17 cellular contexts compared by ENCODE assay signal in genomic region chr2:102251849-102252203, GRCh38. TPM values are rescaled to one million over a fixed set of nuclear protein-coding genes. Genes with fewer than 3 reads are reported as not detected.
DNase-seq lines count a peak whose midpoint lies in the region; ATAC-seq and TF ChIP-seq lines count a peak whose summit lies in the region.
"Had no signal": no experiment of that assay in that cellular context is flagged by ENCODE, and none has a peak within 500 bp of the region (broad histone marks: within the 10 kb centered on the region; RNA-seq: fewer than 3 reads in every experiment).

No MANE protein-coding gene starts in this region.

- H3K27me3 ChIP-seq in CD8-positive, alpha-beta T cell (ENCODE audit: insufficient read depth, low read length): no peaks in the 10 kb centered on the region
- H3K27me3 ChIP-seq in dorsolateral prefrontal cortex (peaks cover 0 to 13% (median 0%) of the 10 kb centered on the region in 45 donors), neuronal stem cell (ENCODE audit: control insufficient read depth in 3 of 3, insufficient read depth in 3 of 3, low read depth in 1 of 3, low read length in 3 of 3) (peaks cover 0 to 15% (median 4%) of the 10 kb centered on the region in 3 experiments), sigmoid colon (no peaks in the 10 kb centered on the region)

- no peak overlapping the region for H2BK15ac ChIP-seq in neuronal stem cell (ENCODE audit: low read length)

- no peak overlapping the region for H3K27ac Mint-ChIP-seq in activated CD4-positive, alpha-beta T cell treated with anti-CD3 and anti-CD28 coated beads, Interleukin-2, amount 10 ng/mL, durations not matched to agents 7 days and 5 days
- H3K27ac Mint-ChIP-seq in CD8-positive, alpha-beta T cell: no peak overlapping the region

- ATAC-seq in CD8-positive, alpha-beta T cell: no peak

- peak overlapping the region; percentile 60 for H3K4me3 Mint-ChIP-seq in activated CD4-positive, alpha-beta T cell treated with anti-CD3 and anti-CD28 coated beads, Interleukin-2, amount 10 ng/mL, durations not matched to agents 7 days and 5 days
- H3K4me3 Mint-ChIP-seq in CD8-positive, alpha-beta T cell: peak overlapping the region; percentile 89

- intact Hi-C loops in CD8-positive, alpha-beta T cell (cut with DNase I, micrococcal nuclease): loop anchor here (1.0 to 5.0 kb wide), 4 partner anchors 103 to 193 kb away; partner anchors contain the start of gene IL18R1 (in 2 of the 2)
- intact Hi-C loops in dorsolateral prefrontal cortex (cut with DNase I): no loop called here
- intact Hi-C loops in sigmoid colon (cut with DNase I): no loop called here

- H3K4ac ChIP-seq in neuronal stem cell (ENCODE audit: low read length): no peak overlapping the region

- H2BK5ac ChIP-seq in neuronal stem cell (ENCODE audit: low read length): no peak overlapping the region

- no CpG with 5 or more reads among the region's 1 CpG for WGBS in neuronal stem cell (ENCODE audit: extremely low coverage in 2 of 2, insufficient read length in 2 of 2, insufficient replicate concordance in 1 of 2), 2 donors
- 14 to 16% methylated on average over 1 of the region's 1 CpG for WGBS in sigmoid colon, 2 donors

- no peak overlapping the region for H3K4me2 ChIP-seq in neuronal stem cell (ENCODE audit: insufficient read depth, low read length, poor library complexity, severe bottlenecking)
- H3K4me2 ChIP-seq: KMS-11 had no signal

- peaks cover 12% of the 10 kb centered on the region for H3K36me3 Mint-ChIP-seq in activated CD4-positive, alpha-beta T cell treated with anti-CD3 and anti-CD28 coated beads, Interleukin-2, amount 10 ng/mL, durations not matched to agents 7 days and 5 days (ENCODE audit: low read depth)
- no peaks in the 10 kb centered on the region for H3K36me3 Mint-ChIP-seq in CD8-positive, alpha-beta T cell
- H3K36me3 Mint-ChIP-seq: brain had no signal

- CTCF ChIA-PET in activated CD4-positive, alpha-beta T cell treated with anti-CD3 and anti-CD28 coated beads, Interleukin-2, amount 10 ng/mL, durations not matched to agents 7 days and 5 days (lab: Charles Lee): interaction anchor here (0.6 to 7.1 kb wide), 20 partner anchors 10 to 386 kb away, joined by 3 to 44 read pairs (median 4); no protein-coding TSS in a partner anchor
- CTCF ChIA-PET in CD8-positive, alpha-beta T cell (lab: Charles Lee): interaction anchor here (0.6 to 5.1 kb wide), 21 partner anchors 9 to 263 kb away, joined by 3 to 41 read pairs (median 4); no protein-coding TSS in a partner anchor

- H3K9ac ChIP-seq in neuronal stem cell (ENCODE audit: low read depth, low read length, poor library complexity): no peak overlapping the region
- H3K9ac ChIP-seq: KMS-11 had no signal

- no peaks in the 10 kb centered on the region for H3K27me3 Mint-ChIP-seq in activated CD4-positive, alpha-beta T cell treated with anti-CD3 and anti-CD28 coated beads, Interleukin-2, amount 10 ng/mL, durations not matched to agents 7 days and 5 days
- H3K27me3 Mint-ChIP-seq in CD8-positive, alpha-beta T cell (ENCODE audit: low read depth): no peaks in the 10 kb centered on the region

- H2BK12ac ChIP-seq in neuronal stem cell (ENCODE audit: low read length): no peak overlapping the region

- no peak overlapping the region for H4K8ac ChIP-seq in neuronal stem cell (ENCODE audit: low read depth, low read length)

- peaks cover 8% of the 10 kb centered on the region for H3K9me3 Mint-ChIP-seq in activated CD4-positive, alpha-beta T cell treated with anti-CD3 and anti-CD28 coated beads, Interleukin-2, amount 10 ng/mL, durations not matched to agents 7 days and 5 days
- no peaks in the 10 kb centered on the region for H3K9me3 Mint-ChIP-seq in CD8-positive, alpha-beta T cell

- no peaks in the 10 kb centered on the region for H3K79me1 ChIP-seq in neuronal stem cell (ENCODE audit: low read depth, low read length)

- no peak for DNase-seq in activated CD4-positive, alpha-beta T cell treated with anti-CD3 and anti-CD28 coated beads, Interleukin-2, amount 10 ng/mL, durations not matched to agents 7 days and 5 days
- no peak for DNase-seq in activated CD4-positive, alpha-beta T cell treated with anti-CD3 and anti-CD28 coated beads, Interleukin-2, amount 50 U/mL, for 1 hour
- no peak for DNase-seq in CD8-positive, alpha-beta T cell
- DNase-seq in dorsolateral prefrontal cortex: no peak
- DNase-seq in neuronal stem cell (ENCODE audit: low spot score): no peak
- DNase-seq in NCI-H1092 (lab: John Stamatoyannopoulos, UW): no peak
- DNase-seq in sigmoid colon: no peak
- no peak for DNase-seq in stimulated activated CD4-positive, alpha-beta T cell treated with anti-CD3 and anti-CD28 coated beads, Interleukin-4, amount 100 ng/mL, for 4 hours
- DNase-seq: DND-41, NCI-H524 treated with DMSO at 0.1 percent for 48 hours, SIG-M5 had no signal

- no peak for TF ChIP-seq EP300 in sigmoid colon (IDR thresholded peaks at IDR 0.05)

- H3K36me3 ChIP-seq in CD8-positive, alpha-beta T cell (ENCODE audit: insufficient read depth, low read length): no peaks in the 10 kb centered on the region
- H3K36me3 ChIP-seq in neuronal stem cell (replicated peaks in 1 of 2; ENCODE audit: control insufficient read depth in 2 of 2, insufficient read depth in 2 of 2, low read length in 2 of 2) (no peaks in the 10 kb centered on the region), sigmoid colon (no peaks in the 10 kb centered on the region)
- H3K36me3 ChIP-seq: lower lobe of right lung, spleen had no signal

- no peak overlapping the region for H2AK5ac ChIP-seq in neuronal stem cell (ENCODE audit: low read depth, low read length)

- TF ChIP-seq CTCF in CD8-positive, alpha-beta T cell (IDR thresholded peaks at IDR 0.05): no peak
- peak in 2 of 56 donors; percentile 0 to 11 for TF ChIP-seq CTCF in dorsolateral prefrontal cortex (IDR thresholded peaks at IDR 0.05 in 54 of 56, conservative IDR thresholded peaks at IDR 0.05 in 2 of 56; ENCODE audit: low read depth in 1 of 56, partially characterized antibody in 56 of 56)
- TF ChIP-seq CTCF in sigmoid colon (IDR thresholded peaks at IDR 0.05): no peak

- H3K4me1 ChIP-seq in CD8-positive, alpha-beta T cell (ENCODE audit: insufficient read depth, low read length): no peaks in the 10 kb centered on the region
- H3K4me1 ChIP-seq in neuronal stem cell (ENCODE audit: control insufficient read depth in 2 of 2, insufficient read depth in 1 of 2, low read depth in 1 of 2, low read length in 2 of 2): no peaks in the 10 kb centered on the region
- peaks cover 0 to 12% (median 8%) of the 10 kb centered on the region in 4 donors for H3K4me1 ChIP-seq in sigmoid colon

- no peak overlapping the region for H3K23ac ChIP-seq in neuronal stem cell (ENCODE audit: low read depth, low read length, poor library complexity)

- TF ChIP-seq POLR2A in sigmoid colon (IDR thresholded peaks at IDR 0.05): no peak

- H2BK120ac ChIP-seq in neuronal stem cell (ENCODE audit: low read depth, low read length): peak overlapping the region; percentile 78

- no peak overlapping the region for H3K18ac ChIP-seq in neuronal stem cell (ENCODE audit: low read length)

- H3K9me3 ChIP-seq in CD8-positive, alpha-beta T cell (ENCODE audit: low read length): no peaks in the 10 kb centered on the region
- H3K9me3 ChIP-seq in neuronal stem cell (replicated peaks in 1 of 2; ENCODE audit: control insufficient read depth in 2 of 2, insufficient read depth in 1 of 2, low read depth in 1 of 2, low read length in 2 of 2) (no peaks in the 10 kb centered on the region), sigmoid colon (no peaks in the 10 kb centered on the region)
- H3K9me3 ChIP-seq: lower lobe of right lung, spleen had no signal

- H3K4me3 ChIP-seq in CD8-positive, alpha-beta T cell (ENCODE audit: low read depth, low read length): no peak overlapping the region
- peak overlapping the region in 30 of 59 donors; percentile 41 to 73 (median 62) for H3K4me3 ChIP-seq in dorsolateral prefrontal cortex
- H3K4me3 ChIP-seq in neuronal stem cell (ENCODE audit: low read length in 2 of 2): no peak overlapping the region
- peak overlapping the region in 1 of 4 donors; percentile 45 for H3K4me3 ChIP-seq in sigmoid colon

- POLR2A ChIA-PET in activated CD4-positive, alpha-beta T cell treated with anti-CD3 and anti-CD28 coated beads, Interleukin-2, amount 10 ng/mL, durations not matched to agents 7 days and 5 days (lab: Charles Lee): interaction anchor here (0.9 to 1.1 kb wide), 2 partner anchors 98 to 197 kb away, joined by 3 read pairs; no protein-coding TSS in a partner anchor
- POLR2A ChIA-PET in CD8-positive, alpha-beta T cell (lab: Charles Lee): interaction anchor here (1.3 kb wide), 1 partner anchor 25 kb away, joined by 5 read pairs; no protein-coding TSS in a partner anchor

- no peak overlapping the region for H4K91ac ChIP-seq in neuronal stem cell (ENCODE audit: low read depth, low read length, poor library complexity)

- H3K4me1 Mint-ChIP-seq in activated CD4-positive, alpha-beta T cell treated with anti-CD3 and anti-CD28 coated beads, Interleukin-2, amount 10 ng/mL, durations not matched to agents 7 days and 5 days: peaks cover 48% of the 10 kb centered on the region
- H3K4me1 Mint-ChIP-seq in CD8-positive, alpha-beta T cell (ENCODE audit: low read depth): peaks cover 42% of the 10 kb centered on the region

- H2AFZ ChIP-seq in neuronal stem cell (ENCODE audit: low read length): no peak overlapping the region

- no peak overlapping the region for H3K27ac ChIP-seq in CD8-positive, alpha-beta T cell (ENCODE audit: low read depth, low read length)
- H3K27ac ChIP-seq in dorsolateral prefrontal cortex (no peak overlapping the region), neuronal stem cell (replicated peaks; ENCODE audit: low read length) (no peak overlapping the region), sigmoid colon (no peak overlapping the region)
- H3K27ac ChIP-seq: KMS-11, VCaP had no signal

- H3K14ac ChIP-seq in neuronal stem cell (ENCODE audit: low read length): no peak overlapping the region

RNA-seq across cellular contexts. Expression of gene IL1RL1, which starts 59.5 kb away (rescaled TPM):
- under 1 TPM in 1 of 2 experiments, not detected in 1; 0.12 TPM for total RNA-seq in activated CD4-positive, alpha-beta T cell treated with anti-CD3 and anti-CD28 coated beads, Interleukin-2, amount 10 ng/mL, durations not matched to agents 7 days and 5 days
- not detected for total RNA-seq in CD8-positive, alpha-beta T cell
- total RNA-seq in dorsolateral prefrontal cortex: 100 to 1,000 TPM in 1 of 120 experiments, 10 to 100 TPM in 49, 1 to 10 TPM in 49, under 1 TPM in 15, not detected in 6; 0.11 to 104 (median 8.3) TPM
- polyA plus RNA-seq in neuronal stem cell (2013, experiment 1 of 2): not detected
- not detected for polyA plus RNA-seq in neuronal stem cell (2013, experiment 2 of 2)
- 10 to 100 TPM in 1 of 4 donors, 1 to 10 TPM in 3; 5.4 to 10.7 (median 8.7) TPM for total RNA-seq in sigmoid colon
- polyA plus RNA-seq in sigmoid colon: 1 to 10 TPM in 2 of 3 donors, under 1 TPM in 1; 0.23 to 3.0 (median 3.0) TPM
- total RNA-seq: A673 had no signal

Comparison
In these comparisons a context has a peak if more than half of its experiments do, and no peak if none do; other contexts are left out.
1. H3K4me3 ChIP-seq: peak in dorsolateral prefrontal cortex (30 of 59); none in CD8-positive, alpha-beta T cell (single experiment) and neuronal stem cell (0 of 2).
2. intact Hi-C loops: an anchor here in CD8-positive, alpha-beta T cell (1.0 to 5.0 kb wide); none called in dorsolateral prefrontal cortex and sigmoid colon.